Comparison of ENCODE assay signal across 14 cellular contexts in genomic region chr2:156476021-156476420, GRCh38. TPM values are rescaled to one million over a fixed set of nuclear protein-coding genes. Genes with fewer than 3 reads are reported as not detected.
DNase-seq lines count a peak whose midpoint lies in the region; ATAC-seq and TF ChIP-seq lines count a peak whose summit lies in the region.
"Had no signal": no experiment of that assay in that cellular context is flagged by ENCODE, and none has a peak within 500 bp of the region (broad histone marks: within the 10 kb centered on the region; RNA-seq: fewer than 3 reads in every experiment).

No MANE protein-coding gene starts in this region.

- no peak for ATAC-seq in activated naive CD8-positive, alpha-beta T cell treated with anti-CD3 and anti-CD28 coated beads, Interleukin-2, amount 50 U/mL, for 24 hours
- peak; percentile 36 for ATAC-seq in HG03159 (IDR thresholded peaks at IDR 0.05; ENCODE audit: unreplicated experiment)
- ATAC-seq in HG03139 (IDR thresholded peaks at IDR 0.05; ENCODE audit: unreplicated experiment): no peak
- ATAC-seq in GM18505 (IDR thresholded peaks at IDR 0.05; ENCODE audit: unreplicated experiment): no peak
- ATAC-seq: A549 had no signal

- H3K27ac ChIP-seq in cingulate gyrus (ENCODE audit: low read depth, low read length): peak overlapping the region; percentile 31
- H3K27ac ChIP-seq: WERI-Rb-1 had no signal

- no peak overlapping the region for H3K4me3 ChIP-seq in H7 (ENCODE audit: insufficient read depth, low read depth, low read length)
- H3K4me3 ChIP-seq: A549 had no signal

- H3K9me3 Mint-ChIP-seq in activated naive CD8-positive, alpha-beta T cell treated with anti-CD3 and anti-CD28 coated beads, Interleukin-2, amount 50 U/mL, for 24 hours: no peaks in the 10 kb centered on the region
- no peaks in the 10 kb centered on the region for H3K9me3 Mint-ChIP-seq in activated naive CD8-positive, alpha-beta T cell treated with anti-CD3 and anti-CD28 coated beads for 36 hours
- H3K9me3 Mint-ChIP-seq: memory B cell had no signal

- TF ChIP-seq POLR2A in GM18505 (IDR thresholded peaks at IDR 0.05; ENCODE audit: borderline replicate concordance, extremely low read depth, insufficient read depth, insufficient read length): no peak

- DNase-seq in activated naive CD8-positive, alpha-beta T cell treated with anti-CD3 and anti-CD28 coated beads, Interleukin-2, amount 50 U/mL, for 24 hours: no peak
- no peak for DNase-seq in activated naive CD8-positive, alpha-beta T cell treated with anti-CD3 and anti-CD28 coated beads for 36 hours
- DNase-seq in SKM-1 treated with dmso at 0.1 percent for 144 hours (lab: John Stamatoyannopoulos, UW; ENCODE audit: unreplicated experiment): no peak
- DNase-seq in H7: no peak
- DNase-seq: activated effector memory CD4-positive, alpha-beta T cell treated with anti-CD3 and anti-CD28 coated beads, Interleukin-2, amount 50 U/mL, for 16 hours; DND-41; NCI-H1417 treated with DMSO at 0.1 percent for 48 hours; WERI-Rb-1 had no signal

- no peaks in the 10 kb centered on the region for H3K27me3 ChIP-seq in H7 (ENCODE audit: control insufficient read depth, insufficient read depth, low read length)

- H3K27ac Mint-ChIP-seq in activated naive CD8-positive, alpha-beta T cell treated with anti-CD3 and anti-CD28 coated beads, Interleukin-2, amount 50 U/mL, for 24 hours: peak overlapping the region; percentile 5
- no peak overlapping the region for H3K27ac Mint-ChIP-seq in activated naive CD8-positive, alpha-beta T cell treated with anti-CD3 and anti-CD28 coated beads for 36 hours

- peaks cover 71% of the 10 kb centered on the region for H3K4me1 Mint-ChIP-seq in activated naive CD8-positive, alpha-beta T cell treated with anti-CD3 and anti-CD28 coated beads, Interleukin-2, amount 50 U/mL, for 24 hours
- H3K4me1 Mint-ChIP-seq in activated naive CD8-positive, alpha-beta T cell treated with anti-CD3 and anti-CD28 coated beads for 36 hours: peaks cover 52% of the 10 kb centered on the region

- H3K4me3 Mint-ChIP-seq in activated naive CD8-positive, alpha-beta T cell treated with anti-CD3 and anti-CD28 coated beads, Interleukin-2, amount 50 U/mL, for 24 hours: no peak overlapping the region
- no peak overlapping the region for H3K4me3 Mint-ChIP-seq in activated naive CD8-positive, alpha-beta T cell treated with anti-CD3 and anti-CD28 coated beads for 36 hours
- H3K4me3 Mint-ChIP-seq: memory B cell had no signal

- H3K36me3 Mint-ChIP-seq in activated naive CD8-positive, alpha-beta T cell treated with anti-CD3 and anti-CD28 coated beads, Interleukin-2, amount 50 U/mL, for 24 hours (ENCODE audit: low read depth): peaks cover 20% of the 10 kb centered on the region
- peaks cover 30% of the 10 kb centered on the region for H3K36me3 Mint-ChIP-seq in activated naive CD8-positive, alpha-beta T cell treated with anti-CD3 and anti-CD28 coated beads for 36 hours

- no peaks in the 10 kb centered on the region for H3K27me3 Mint-ChIP-seq in activated naive CD8-positive, alpha-beta T cell treated with anti-CD3 and anti-CD28 coated beads, Interleukin-2, amount 50 U/mL, for 24 hours
- no peaks in the 10 kb centered on the region for H3K27me3 Mint-ChIP-seq in activated naive CD8-positive, alpha-beta T cell treated with anti-CD3 and anti-CD28 coated beads for 36 hours
- H3K27me3 Mint-ChIP-seq: memory B cell had no signal

- no peaks in the 10 kb centered on the region for H3K36me3 ChIP-seq in H7 (replicated peaks; ENCODE audit: control insufficient read depth, insufficient read depth, low read length)

RNA-seq across cellular contexts. Expression of gene GPD2, which starts 39.8 kb away (rescaled TPM):
- 10 to 100 TPM; 41.2 to 46.2 TPM for total RNA-seq in activated naive CD8-positive, alpha-beta T cell treated with anti-CD3 and anti-CD28 coated beads for 36 hours
- total RNA-seq in H7 (2014; rRNA removed; shearing (Covaris generic)): 49.7 and 58.1 TPM in 2 replicates
